In genomic region chr17:59121901-59122480, GRCh38 we compare ENCODE assay signal across 1 cellular context.
A peak's percentile ranks its signal among the peaks of the same experiment; 100 is the strongest.
TF ChIP-seq lines count a peak whose summit lies in the region.

No MANE protein-coding gene starts in this region.

TF ChIP-seq in GM12878, 131 proteins besides CTCF, POLR2A, EP300 and RAD21:
- TF ChIP-seq NFXL1 (IDR thresholded peaks at IDR 0.05; ENCODE audit: borderline replicate concordance) (peak; percentile 55; the same call in 1 of the 2 replicates), YY1 (IDR thresholded peaks at IDR 0.05; ENCODE audit: low read depth, low read length) (no peak), ETV6 (conservative IDR thresholded peaks at IDR 0.05 in 1 of 2, IDR thresholded peaks at IDR 0.05 in 1 of 2; ENCODE audit: borderline replicate concordance in 1 of 2, low read depth in 1 of 2) (peak in 1 of 2 experiments; percentile 98; a peak in 2 of 4 replicates), RBBP5 (conservative IDR thresholded peaks at IDR 0.05) (no peak)
